ENCODE assay signal across 15 cellular contexts in genomic region chrX:9612146-9612505, GRCh38.
"Had no signal": no experiment of that assay in that cellular context is flagged by ENCODE, and none has a peak within 500 bp of the region (broad histone marks: within the 10 kb centered on the region; RNA-seq: fewer than 3 reads in every experiment).

No MANE protein-coding gene starts in this region.

- H3K9me3 ChIP-seq: right atrium auricular region, tibial artery had no signal

- H3K36me3 ChIP-seq: right atrium auricular region, tibial artery had no signal

- DNase-seq: activated CD4-positive, alpha-beta T cell treated with anti-CD3 and anti-CD28 coated beads, Interleukin-2, amount 50 U/mL, for 4 hours; activated naive CD4-positive, alpha-beta T cell; activated T-cell treated with anti-CD3 and anti-CD28 coated beads for 4 hours; islet precursor cell; natural killer cell; posterior cingulate gyrus; small intestine; stimulated activated CD4-positive, alpha-beta T cell treated with anti-CD3 and anti-CD28 coated beads, Interleukin-4, amount 100 ng/mL, for 24 hours; stimulated activated naive CD4-positive, alpha-beta T cell; T-helper 9 cell; tibial artery had no signal

- H3K27ac ChIP-seq: hepatocyte, right atrium auricular region, tibial artery had no signal

- H3K4me3 ChIP-seq: hepatocyte, right atrium auricular region, tibial artery had no signal

- H2AFZ ChIP-seq: hepatocyte had no signal

- ATAC-seq: activated CD4-positive, CD25-positive, alpha-beta regulatory T cell treated with anti-CD3 and anti-CD28 coated beads, Interleukin-2, amount 50 U/mL, for 24 hours; esophagus mucosa; natural killer cell had no signal

- H3K4me2 ChIP-seq: hepatocyte had no signal

- H3K4me1 ChIP-seq: right atrium auricular region had no signal

- H3K27me3 ChIP-seq: hepatocyte, right atrium auricular region, tibial artery had no signal
